Comparison of ENCODE assay signal across 3 cellular contexts in the genomic region with DNA sequence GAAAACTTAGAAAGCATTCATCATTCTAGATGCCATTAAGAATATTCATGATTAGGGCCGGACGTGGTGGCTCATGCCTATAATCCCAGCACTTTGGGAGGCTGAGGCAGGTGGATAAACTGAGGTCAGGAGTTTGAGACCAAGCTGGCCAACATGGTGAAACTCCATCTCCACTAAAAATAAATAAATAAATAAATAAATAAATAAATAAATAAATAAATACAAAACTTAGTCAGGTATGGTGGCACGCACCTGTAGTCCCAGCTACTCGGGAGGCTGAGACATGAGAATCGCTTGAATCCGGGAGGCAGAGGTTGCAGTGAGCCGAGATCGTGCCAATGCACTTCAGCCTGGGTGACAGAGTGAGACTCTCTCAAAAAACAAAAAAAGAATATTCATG. TPM values are rescaled to one million over a fixed set of nuclear protein-coding genes. Genes with fewer than 3 reads are reported as not detected.
"Had no signal": no experiment of that assay in that cellular context is flagged by ENCODE, and none has a peak within 500 bp of the region (broad histone marks: within the 10 kb centered on the region; RNA-seq: fewer than 3 reads in every experiment).

No MANE protein-coding gene starts in this region.

RNA-seq across cellular contexts. Expression of a gene that starts 13.9 kb away (rescaled TPM):
- polyA plus RNA-seq: IgD-negative memory B cell, IMR-90 had no signal

RNA-seq across cellular contexts. Expression of a gene that starts 38.5 kb away (rescaled TPM):
- polyA plus RNA-seq: HepG2, IMR-90 had no signal
